Comparison of ENCODE assay signal across 7 cellular contexts in the genomic region with DNA sequence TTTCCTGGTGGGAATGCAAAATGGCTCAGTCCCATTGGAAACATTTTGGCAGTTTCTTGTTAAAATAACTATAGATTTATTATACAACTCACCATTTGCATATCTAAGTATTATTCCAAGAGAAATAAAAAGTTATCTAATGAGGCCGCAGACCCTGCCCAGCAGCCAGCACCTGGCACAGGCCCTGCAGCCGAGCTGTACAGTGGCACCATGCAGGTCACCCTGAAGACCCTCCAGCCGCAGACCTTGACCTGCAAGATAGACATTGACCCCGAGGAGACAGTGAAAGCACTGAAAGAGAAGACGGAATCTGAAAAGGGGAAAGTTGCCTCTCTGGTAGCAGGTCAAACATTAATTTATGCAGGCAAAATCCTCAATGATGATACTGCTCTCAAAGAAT.
"Had no signal": no experiment of that assay in that cellular context is flagged by ENCODE, and none has a peak within 500 bp of the region (broad histone marks: within the 10 kb centered on the region; RNA-seq: fewer than 3 reads in every experiment).

No MANE protein-coding gene starts in this region.

- DNase-seq: IMR-90, KBM-7, KG1 had no signal

- H3K27ac ChIP-seq: HL-60 had no signal

- ATAC-seq: HepG2, K562 had no signal

- H3K36me3 Mint-ChIP-seq: IgD-negative memory B cell had no signal

- H3K4me3 Mint-ChIP-seq: IgD-negative memory B cell had no signal

- H3K9me3 Mint-ChIP-seq: IgD-negative memory B cell had no signal

- H3K4me3 ChIP-seq: K562 had no signal
